In genomic region chr11:45209904-45210699, GRCh38 we compare ENCODE assay signal across 10 cellular contexts.
DNase-seq lines count a peak whose midpoint lies in the region; ATAC-seq, FAIRE-seq and TF ChIP-seq lines count a peak whose summit lies in the region.
"Had no signal": no experiment of that assay in that cellular context is flagged by ENCODE, and none has a peak within 500 bp of the region (broad histone marks: within the 10 kb centered on the region; RNA-seq: fewer than 3 reads in every experiment).

No MANE protein-coding gene starts in this region.

- H3K36me3 ChIP-seq in liver (ENCODE audit: control insufficient read depth in 4 of 4, insufficient read depth in 3 of 4, low read depth in 1 of 4, low read length in 3 of 4) (peaks cover 0 to 10% (median 2%) of the 10 kb centered on the region in 4 donors), HepG2 (replicated peaks in 1 of 2; ENCODE audit: control insufficient read depth in 1 of 2, insufficient read depth in 2 of 2, low read length in 2 of 2) (peaks cover 1 to 12% of the 10 kb centered on the region in 2 experiments; a peak in 4 of 5 replicates), mucosa of stomach (ENCODE audit: control insufficient read depth, insufficient read depth, low read length) (peaks cover 4% of the 10 kb centered on the region)

- TF ChIP-seq POLR2A in HepG2 (IDR thresholded peaks at IDR 0.05; ENCODE audit: insufficient read depth in 1 of 2, low read depth in 2 of 2, low read length in 2 of 2): no peak

- no TSS peak for BruUV-seq in HepG2 (replicated peaks; lab: Mats Ljungman, UMichigan)

- H3K27ac ChIP-seq in liver (ENCODE audit: low read depth in 1 of 2, low read length in 2 of 2) (peak overlapping the region in 1 of 2 donors; percentile 37), HepG2 (ENCODE audit: extremely low read length, insufficient read depth, low read length) (no peak overlapping the region)

- no peak for DNase-seq in HepG2 (ENCODE audit: low spot score)
- DNase-seq in fibroblast of gingiva (ENCODE audit: low read depth): peak; percentile 30
- DNase-seq in NCI-H1930 (lab: John Stamatoyannopoulos, UW): no peak
- DNase-seq in RPMI8226: no peak
- DNase-seq: CD4-positive, CD25-positive, alpha-beta regulatory T cell; stimulated activated CD4-positive, alpha-beta T cell treated with anti-CD3 and anti-CD28 coated beads, Interleukin-2, amount 100 ng/mL, for 24 hours had no signal

- WGBS in liver: 74% methylated on average over 29 of the region's 29 CpGs
- 96% methylated on average over 26 of the region's 29 CpGs for WGBS in HepG2 (ENCODE audit: low lambda C conversion rate)

- no peaks in the 10 kb centered on the region for H3K4me1 ChIP-seq in liver (ENCODE audit: control insufficient read depth in 4 of 4, insufficient read depth in 4 of 4, low read length in 3 of 4)
- no peaks in the 10 kb centered on the region for H3K4me1 ChIP-seq in HepG2 (ENCODE audit: insufficient read depth, low read length)
- peaks cover 28% of the 10 kb centered on the region for H3K4me1 ChIP-seq in mucosa of stomach (ENCODE audit: control insufficient read depth, insufficient read depth, low read length)

- H2AFZ ChIP-seq in HepG2 (ENCODE audit: low read length): no peak overlapping the region

- TF ChIP-seq EP300 in HepG2 (IDR thresholded peaks at IDR 0.05; ENCODE audit: low read depth in 2 of 2, low read length in 2 of 2) (no peak), HepG2 (CRISPR knock-in tag; IDR thresholded peaks at IDR 0.05; ENCODE audit: borderline replicate concordance) (no peak)

- no peak for ATAC-seq in HepG2
- no peak for ATAC-seq in HG03432 (IDR thresholded peaks at IDR 0.05; ENCODE audit: unreplicated experiment)
- no peak for ATAC-seq in HG03045 (IDR thresholded peaks at IDR 0.05; ENCODE audit: unreplicated experiment)

- no peak for FAIRE-seq in HepG2 (lab: Jason Lieb, UNC)

- H3K4me2 ChIP-seq in HepG2 (ENCODE audit: low read depth, low read length): no peak overlapping the region

- CTCF ChIA-PET in HepG2 (lab: Yijun Ruan, JAX; ENCODE audit: low intra/inter-chr PET ratio, low total read pairs): no interaction called here

- no peaks in the 10 kb centered on the region for H3K79me2 ChIP-seq in HepG2 (ENCODE audit: insufficient read depth, low read length)

- no peak overlapping the region for H3K4me3 ChIP-seq in liver (ENCODE audit: low read depth in 1 of 3, low read length in 3 of 3)
- H3K4me3 ChIP-seq in HepG2 (replicated peaks in 1 of 3; ENCODE audit: insufficient read depth in 1 of 3, low read depth in 2 of 3, low read length in 3 of 3): no peak overlapping the region
- H3K4me3 ChIP-seq in mucosa of stomach (ENCODE audit: low read length): no peak overlapping the region

- H3K27me3 ChIP-seq in liver (ENCODE audit: control insufficient read depth in 4 of 4, insufficient read depth in 4 of 4, low read length in 3 of 4): no peaks in the 10 kb centered on the region
- no peaks in the 10 kb centered on the region for H3K27me3 ChIP-seq in HepG2 (ENCODE audit: control insufficient read depth in 1 of 2, insufficient read depth in 2 of 2, low read length in 2 of 2)
- no peaks in the 10 kb centered on the region for H3K27me3 ChIP-seq in mucosa of stomach (ENCODE audit: control insufficient read depth, insufficient read depth, low read length)

- TF ChIP-seq CTCF in liver (IDR thresholded peaks at IDR 0.05; ENCODE audit: low read depth, low read length, missing input control) (no peak), HepG2 (CRISPR knock-in tag; IDR thresholded peaks at IDR 0.05) (no peak)

- intact Hi-C loops in HepG2 (cut with micrococcal nuclease; ENCODE audit: unreplicated experiment): no loop called here

- H3K9me3 ChIP-seq in liver (ENCODE audit: control insufficient read depth in 4 of 4, low read length in 3 of 4): no peaks in the 10 kb centered on the region
- no peaks in the 10 kb centered on the region for H3K9me3 ChIP-seq in HepG2 (ENCODE audit: low read length)
- H3K9me3 ChIP-seq in mucosa of stomach (ENCODE audit: control insufficient read depth, low read length): no peaks in the 10 kb centered on the region

- H3K9ac ChIP-seq in liver (ENCODE audit: low read depth in 1 of 2, low read length in 2 of 2) (no peak overlapping the region), HepG2 (ENCODE audit: insufficient read depth, low read depth, low read length) (no peak overlapping the region), mucosa of stomach (ENCODE audit: low read length) (peak overlapping the region; percentile 35)

- TF ChIP-seq RAD21 in liver (IDR thresholded peaks at IDR 0.05) (peak in 1 of 2 donors; percentile 25), HepG2 (CRISPR knock-in tag; IDR thresholded peaks at IDR 0.05) (no peak)

- no peaks in the 10 kb centered on the region for H4K20me1 ChIP-seq in HepG2 (ENCODE audit: insufficient read depth, low read length)

- in situ Hi-C loops in HepG2 (cut with HindIII; ENCODE audit: extremely low pct_ligation_motif_present, low pct_unique_long_range_greater_than_20kb): no loop called here

- POLR2A ChIA-PET in HepG2 (lab: Yijun Ruan, JAX): no interaction called here

TF ChIP-seq in liver, 16 proteins besides CTCF, POLR2A, EP300 and RAD21:
- no peak for TF ChIP-seq HNF4A (conservative IDR thresholded peaks at IDR 0.05)
- peak in 1 of 2 donors; percentile 11 for TF ChIP-seq RXRA (IDR thresholded peaks at IDR 0.05)
- TF ChIP-seq NR2F2 (IDR thresholded peaks at IDR 0.05): no peak
- peak; percentile 78 for TF ChIP-seq SP1 (IDR thresholded peaks at IDR 0.05)
- no peak for TF ChIP-seq EGR1 (IDR thresholded peaks at IDR 0.05; ENCODE audit: low read depth in 2 of 2)
- no peak for TF ChIP-seq HNF4G (IDR thresholded peaks at IDR 0.05)
TF ChIP-seq in liver: peak in this region for 2.

TF ChIP-seq in HepG2, 621 proteins besides CTCF, POLR2A, EP300 and RAD21 (continues in another document):
- no peak for TF ChIP-seq FIP1L1 (IDR thresholded peaks at IDR 0.05; ENCODE audit: borderline replicate concordance, insufficient read depth, low read depth, low read length)
- no peak for TF ChIP-seq MED13 (CRISPR knock-in tag; IDR thresholded peaks at IDR 0.05)
- TF ChIP-seq MTERF4 (CRISPR knock-in tag; IDR thresholded peaks at IDR 0.05): no peak
- no peak for TF ChIP-seq RFXANK (CRISPR knock-in tag; IDR thresholded peaks at IDR 0.05)
- TF ChIP-seq FOSL2 (CRISPR knock-in tag; IDR thresholded peaks at IDR 0.05): no peak
- no peak for TF ChIP-seq ZNF512 (CRISPR knock-in tag; IDR thresholded peaks at IDR 0.05)
- no peak for TF ChIP-seq ATF4 (CRISPR knock-in tag; IDR thresholded peaks at IDR 0.05)
- TF ChIP-seq ZNF557 (CRISPR knock-in tag; IDR thresholded peaks at IDR 0.05): no peak
- TF ChIP-seq ZEB1 (IDR thresholded peaks at IDR 0.05; ENCODE audit: insufficient replicate concordance, low read depth): no peak
- TF ChIP-seq MAFF (IDR thresholded peaks at IDR 0.05; ENCODE audit: low read depth, low read length): no peak
- TF ChIP-seq ZNF432 (CRISPR knock-in tag; IDR thresholded peaks at IDR 0.05; ENCODE audit: borderline replicate concordance): no peak
- TF ChIP-seq MXD4 (CRISPR knock-in tag; IDR thresholded peaks at IDR 0.05): no peak
- no peak for TF ChIP-seq ZBTB46 (CRISPR knock-in tag; IDR thresholded peaks at IDR 0.05; ENCODE audit: borderline replicate concordance)
